In the genomic region with DNA sequence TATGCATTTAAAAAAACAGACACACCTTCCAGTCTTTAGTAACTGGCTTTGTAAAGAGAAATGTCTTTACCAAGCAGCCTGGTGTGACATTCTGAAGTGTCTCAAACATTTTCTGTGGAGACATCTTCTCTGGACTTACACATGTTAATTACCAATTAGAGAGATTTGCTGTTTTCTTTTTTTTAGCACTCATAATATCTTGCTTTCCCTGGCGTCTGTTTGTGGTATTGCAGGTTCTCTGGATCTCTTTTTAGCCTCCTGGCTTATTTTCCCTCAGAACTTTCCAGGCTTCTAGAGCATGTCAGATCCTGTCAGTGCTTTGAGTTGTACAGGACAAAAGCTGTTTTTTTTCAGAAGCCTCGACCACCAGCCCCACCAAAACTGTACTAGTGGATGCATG, we compare ENCODE assay signal across 13 cellular contexts.
DNase-seq lines count a peak whose midpoint lies in the region; ATAC-seq and TF ChIP-seq lines count a peak whose summit lies in the region.
"Had no signal": no experiment of that assay in that cellular context is flagged by ENCODE, and none has a peak within 500 bp of the region (broad histone marks: within the 10 kb centered on the region; RNA-seq: fewer than 3 reads in every experiment).

No MANE protein-coding gene starts in this region.

- H3K36me3 ChIP-seq in left ventricle myocardium inferior: no peaks in the 10 kb centered on the region
- no peaks in the 10 kb centered on the region for H3K36me3 ChIP-seq in Panc1 (ENCODE audit: control insufficient read depth, insufficient read depth, low read length)
- H3K36me3 ChIP-seq: colonic mucosa had no signal

- ATAC-seq in Right ventricle myocardium superior (ENCODE audit: poor library complexity): no peak
- no peak for ATAC-seq in Panc1
- no peak for ATAC-seq in HG03342 (IDR thresholded peaks at IDR 0.05; ENCODE audit: unreplicated experiment)
- ATAC-seq: activated naive CD4-positive, alpha-beta T cell treated with anti-CD3 and anti-CD28 coated beads, Interleukin-2, amount 50 U/mL, for 72 hours; naive thymus-derived CD4-positive, alpha-beta T cell; T-helper 17 cell had no signal

- in situ Hi-C loops in Panc1 (cut with HindIII; ENCODE audit: low pct_unique_long_range_greater_than_20kb, low sequenced_read_pairs): no loop called here

- H3K27me3 ChIP-seq in left ventricle myocardium inferior (ENCODE audit: low read depth) (peaks cover 11% of the 10 kb centered on the region), Panc1 (ENCODE audit: control insufficient read depth, insufficient read depth, low read length) (peaks cover 5% of the 10 kb centered on the region)
- H3K27me3 ChIP-seq: colonic mucosa had no signal

- peak; percentile 30 for TF ChIP-seq CTCF in left ventricle myocardium inferior (IDR thresholded peaks at IDR 0.05; ENCODE audit: borderline replicate concordance)
- TF ChIP-seq CTCF in Panc1 (IDR thresholded peaks at IDR 0.05): peak; percentile 51
- TF ChIP-seq CTCF in fibroblast of pulmonary artery (IDR thresholded peaks at IDR 0.05; ENCODE audit: low read length, missing control alignments): peak; percentile 28

- peaks cover 0 to 5% (median 0%) of the 10 kb centered on the region in 6 donors for H3K9me3 Mint-ChIP-seq in immature natural killer cell

- H3K4me3 Mint-ChIP-seq in immature natural killer cell: no peak overlapping the region
- H3K4me3 Mint-ChIP-seq: naive thymus-derived CD4-positive, alpha-beta T cell; T-helper 17 cell had no signal

- CTCF ChIA-PET in Panc1 (lab: Charles Lee): no interaction called here

- H3K4me1 ChIP-seq in left ventricle myocardium inferior (no peaks in the 10 kb centered on the region), Panc1 (ENCODE audit: control insufficient read depth, insufficient read depth, low read length) (no peaks in the 10 kb centered on the region)
- H3K4me1 ChIP-seq: colonic mucosa had no signal

- peaks cover 32% of the 10 kb centered on the region for H3K9me3 ChIP-seq in left ventricle myocardium inferior (replicated peaks)
- H3K9me3 ChIP-seq in Panc1 (ENCODE audit: control insufficient read depth, insufficient read depth, low read depth, low read length): no peaks in the 10 kb centered on the region
- H3K9me3 ChIP-seq: colonic mucosa had no signal

- H3K36me3 Mint-ChIP-seq in immature natural killer cell: peaks cover 0 to 6% (median 0%) of the 10 kb centered on the region in 3 donors

- intact Hi-C loops in left ventricle myocardium inferior (cut with micrococcal nuclease): no loop called here
- intact Hi-C loops in Right ventricle myocardium superior (cut with DNase I): no loop called here
- intact Hi-C loops in Panc1 (cut with micrococcal nuclease; ENCODE audit: unreplicated experiment): no loop called here

- H3K27ac Mint-ChIP-seq in immature natural killer cell: no peak overlapping the region
- H3K27ac Mint-ChIP-seq: activated naive CD4-positive, alpha-beta T cell treated with anti-CD3 and anti-CD28 coated beads, Interleukin-2, amount 50 U/mL, for 72 hours; naive thymus-derived CD4-positive, alpha-beta T cell; T-helper 17 cell had no signal

- H3K27ac ChIP-seq in left ventricle myocardium inferior (replicated peaks): no peak overlapping the region
- H3K27ac ChIP-seq in Panc1 (ENCODE audit: low read length): no peak overlapping the region
- H3K27ac ChIP-seq: colonic mucosa had no signal

- DNase-seq in left ventricle myocardium inferior (no peak), Right ventricle myocardium superior (no peak), Panc1 (ENCODE audit: low read depth, low spot score) (no peak), fibroblast of pulmonary artery (ENCODE audit: low read depth) (no peak), AG20443 (ENCODE audit: low spot score) (no peak), putamen (ENCODE audit: low spot score) (no peak), immature natural killer cell (no peak)
- DNase-seq: colonic mucosa; naive thymus-derived CD4-positive, alpha-beta T cell; NCI-H2081 treated with DMSO at 0.1 percent for 48 hours; T-helper 17 cell had no signal

- BruUV-seq in Panc1 (replicated peaks; lab: Mats Ljungman, UMichigan): no TSS peak

- H3K4me1 Mint-ChIP-seq in immature natural killer cell: no peaks in the 10 kb centered on the region
- H3K4me1 Mint-ChIP-seq: naive thymus-derived CD4-positive, alpha-beta T cell; T-helper 17 cell had no signal

- peaks cover 0 to 8% (median 0%) of the 10 kb centered on the region in 3 donors for H3K27me3 Mint-ChIP-seq in immature natural killer cell (ENCODE audit: low read depth in 3 of 3)
- H3K27me3 Mint-ChIP-seq: T-helper 17 cell had no signal

- H3K4me3 ChIP-seq in left ventricle myocardium inferior (no peak overlapping the region), Panc1 (ENCODE audit: low read depth in 2 of 2, low read length in 2 of 2) (no peak overlapping the region), fibroblast of pulmonary artery (replicated peaks; ENCODE audit: low read depth, low read length) (no peak overlapping the region)
- H3K4me3 ChIP-seq: colonic mucosa had no signal

- POLR2A ChIA-PET in Panc1 (lab: Charles Lee): no interaction called here
